Comparison of ENCODE assay signal across 19 cellular contexts in genomic region chr5:41196197-41196596, GRCh38. TPM values are rescaled to one million over a fixed set of nuclear protein-coding genes. Genes with fewer than 3 reads are reported as not detected.
A peak's percentile ranks its signal among the peaks of the same experiment; 100 is the strongest.
DNase-seq lines count a peak whose midpoint lies in the region; ATAC-seq and TF ChIP-seq lines count a peak whose summit lies in the region.
"Had no signal": no experiment of that assay in that cellular context is flagged by ENCODE, and none has a peak within 500 bp of the region (broad histone marks: within the 10 kb centered on the region; RNA-seq: fewer than 3 reads in every experiment).

No MANE protein-coding gene starts in this region.

- H3K27me3 ChIP-seq in PC-3 (ENCODE audit: low read length) (no peaks in the 10 kb centered on the region), tibial nerve (no peaks in the 10 kb centered on the region)
- H3K27me3 ChIP-seq: BE2C; BLaER1 treated with 17β-estradiol and CSF1 and Interleukin-3, amounts not matched to agents 10 nM and 100 nM had no signal

- no peaks in the 10 kb centered on the region for H3K79me2 ChIP-seq in PC-3 (ENCODE audit: low read length)

- DNase-seq in activated naive CD4-positive, alpha-beta T cell treated with anti-CD3 and anti-CD28 coated beads for 36 hours, result no peak
- peak; percentile 34 for DNase-seq in PC-3
- DNase-seq in fibroblast of the aortic adventitia (ENCODE audit: low read depth), result peak; percentile 21
- DNase-seq in AML-193 (lab: John Stamatoyannopoulos, UW), result no peak
- no peak for DNase-seq in activated CD8-positive, alpha-beta T cell treated with anti-CD3 and anti-CD28 coated beads for 36 hours
- no peak for DNase-seq in tibial nerve (ENCODE audit: low spot score in 2 of 2)
- DNase-seq: BE2C; Calu3; CD4-positive, alpha-beta memory T cell; COR-L47; DMS53; DMS79 treated with DMSO at 0.1 percent for 48 hours; GOT3; HCEC 1CT had no signal

- H3K4me1 ChIP-seq in PC-3 (ENCODE audit: insufficient read depth, low read length) (peaks cover 24% of the 10 kb centered on the region), tibial nerve (peaks cover 0 to 24% (median 5%) of the 10 kb centered on the region in 4 donors)
- H3K4me1 ChIP-seq: BLaER1 treated with 17β-estradiol and CSF1 and Interleukin-3, amounts not matched to agents 10 nM and 100 nM had no signal

- POLR2A ChIA-PET in PC-3 (lab: Charles Lee; ENCODE audit: unreplicated experiment), result no interaction called here
- POLR2A ChIA-PET in activated CD8-positive, alpha-beta T cell treated with anti-CD3 and anti-CD28 coated beads for 36 hours (lab: Charles Lee), result no interaction called here

- TF ChIP-seq POLR2A in tibial nerve (IDR thresholded peaks at IDR 0.05), result no peak

- H3K4me2 ChIP-seq in PC-3 (ENCODE audit: low read length), result no peak overlapping the region
- H3K4me2 ChIP-seq: BLaER1 treated with 17β-estradiol and CSF1 and Interleukin-3, amounts not matched to agents 10 nM and 100 nM had no signal

- H2AFZ ChIP-seq in PC-3 (ENCODE audit: low read length), result no peak overlapping the region

- intact Hi-C loops in activated naive CD4-positive, alpha-beta T cell treated with anti-CD3 and anti-CD28 coated beads for 36 hours (cut with micrococcal nuclease), result no loop called here
- intact Hi-C loops in PC-3 (cut with micrococcal nuclease), result no loop called here
- intact Hi-C loops in activated CD8-positive, alpha-beta T cell treated with anti-CD3 and anti-CD28 coated beads for 36 hours (cut with micrococcal nuclease), result no loop called here

- H3K9me3 Mint-ChIP-seq in activated naive CD4-positive, alpha-beta T cell treated with anti-CD3 and anti-CD28 coated beads, Interleukin-2, amount 50 U/mL, for 24 hours, result no peaks in the 10 kb centered on the region
- H3K9me3 Mint-ChIP-seq in activated naive CD4-positive, alpha-beta T cell treated with anti-CD3 and anti-CD28 coated beads for 36 hours, result no peaks in the 10 kb centered on the region
- no peaks in the 10 kb centered on the region for H3K9me3 Mint-ChIP-seq in activated CD8-positive, alpha-beta T cell treated with anti-CD3 and anti-CD28 coated beads for 36 hours

- peak overlapping the region; percentile 79 for H3K27ac Mint-ChIP-seq in activated naive CD4-positive, alpha-beta T cell treated with anti-CD3 and anti-CD28 coated beads, Interleukin-2, amount 50 U/mL, for 24 hours
- H3K27ac Mint-ChIP-seq in activated naive CD4-positive, alpha-beta T cell treated with anti-CD3 and anti-CD28 coated beads for 36 hours, result no peak overlapping the region
- no peak overlapping the region for H3K27ac Mint-ChIP-seq in activated CD8-positive, alpha-beta T cell treated with anti-CD3 and anti-CD28 coated beads for 36 hours
- H3K27ac Mint-ChIP-seq: CD14-positive monocyte; CD4-positive, alpha-beta memory T cell had no signal

- no peak for ATAC-seq in PC-3
- ATAC-seq in activated CD8-positive, alpha-beta T cell treated with anti-CD3 and anti-CD28 coated beads for 36 hours, result no peak

- H3K36me3 ChIP-seq in PC-3 (ENCODE audit: low read depth, low read length) (no peaks in the 10 kb centered on the region), tibial nerve (no peaks in the 10 kb centered on the region)
- H3K36me3 ChIP-seq: BE2C; BLaER1 treated with 17β-estradiol and CSF1 and Interleukin-3, amounts not matched to agents 10 nM and 100 nM had no signal

- no peaks in the 10 kb centered on the region for H3F3A ChIP-seq in PC-3 (ENCODE audit: low read length, unreplicated experiment)

- TF ChIP-seq EP300 in tibial nerve (IDR thresholded peaks at IDR 0.05), result no peak

- WGBS in tibial nerve, 2 donors, result 90 to 92% methylated on average over 2 of the region's 2 CpGs

- H3K27ac ChIP-seq in PC-3 (ENCODE audit: low read length) (no peak overlapping the region), tibial nerve (no peak overlapping the region)
- H3K27ac ChIP-seq: 22Rv1; BLaER1 treated with 17β-estradiol and CSF1 and Interleukin-3, amounts not matched to agents 10 nM and 100 nM had no signal

- H3K9ac ChIP-seq in PC-3 (ENCODE audit: low read length), result no peak overlapping the region
- H3K9ac ChIP-seq: BLaER1 treated with 17β-estradiol and CSF1 and Interleukin-3, amounts not matched to agents 10 nM and 100 nM had no signal

- H3K4me3 Mint-ChIP-seq in activated naive CD4-positive, alpha-beta T cell treated with anti-CD3 and anti-CD28 coated beads, Interleukin-2, amount 50 U/mL, for 24 hours, result no peak overlapping the region
- H3K4me3 Mint-ChIP-seq in activated naive CD4-positive, alpha-beta T cell treated with anti-CD3 and anti-CD28 coated beads for 36 hours, result no peak overlapping the region
- H3K4me3 Mint-ChIP-seq in activated CD8-positive, alpha-beta T cell treated with anti-CD3 and anti-CD28 coated beads for 36 hours, result no peak overlapping the region
- H3K4me3 Mint-ChIP-seq: CD14-positive monocyte; CD4-positive, alpha-beta memory T cell had no signal

- H3K9me2 ChIP-seq in PC-3 (replicated peaks; ENCODE audit: low read length), result no peaks in the 10 kb centered on the region

- H3K4me1 Mint-ChIP-seq in activated naive CD4-positive, alpha-beta T cell treated with anti-CD3 and anti-CD28 coated beads, Interleukin-2, amount 50 U/mL, for 24 hours, result no peaks in the 10 kb centered on the region
- H3K4me1 Mint-ChIP-seq in activated naive CD4-positive, alpha-beta T cell treated with anti-CD3 and anti-CD28 coated beads for 36 hours (ENCODE audit: low read depth), result no peaks in the 10 kb centered on the region
- H3K4me1 Mint-ChIP-seq in activated CD8-positive, alpha-beta T cell treated with anti-CD3 and anti-CD28 coated beads for 36 hours (ENCODE audit: low read depth), result no peaks in the 10 kb centered on the region
- H3K4me1 Mint-ChIP-seq: CD14-positive monocyte; CD4-positive, alpha-beta memory T cell had no signal

- TF ChIP-seq CTCF in PC-3 (conservative IDR thresholded peaks at IDR 0.05; ENCODE audit: low read depth, low read length) (no peak), fibroblast of the aortic adventitia (IDR thresholded peaks at IDR 0.05; ENCODE audit: insufficient read depth, low read length) (no peak), tibial nerve (IDR thresholded peaks at IDR 0.05) (no peak)
- no peak for TF ChIP-seq CTCF in activated CD8-positive, alpha-beta T cell treated with anti-CD3 and anti-CD28 coated beads for 36 hours (IDR thresholded peaks at IDR 0.05)

- no peaks in the 10 kb centered on the region for H3K27me3 Mint-ChIP-seq in activated naive CD4-positive, alpha-beta T cell treated with anti-CD3 and anti-CD28 coated beads, Interleukin-2, amount 50 U/mL, for 24 hours
- H3K27me3 Mint-ChIP-seq in activated naive CD4-positive, alpha-beta T cell treated with anti-CD3 and anti-CD28 coated beads for 36 hours (ENCODE audit: low read depth), result no peaks in the 10 kb centered on the region
- H3K27me3 Mint-ChIP-seq in activated CD8-positive, alpha-beta T cell treated with anti-CD3 and anti-CD28 coated beads for 36 hours, result no peaks in the 10 kb centered on the region
- H3K27me3 Mint-ChIP-seq: CD4-positive, alpha-beta memory T cell had no signal

- CTCF ChIA-PET in activated naive CD4-positive, alpha-beta T cell treated with anti-CD3 and anti-CD28 coated beads for 36 hours (lab: Charles Lee), result no interaction called here
- CTCF ChIA-PET in PC-3 (lab: Charles Lee), result no interaction called here
- CTCF ChIA-PET in activated CD8-positive, alpha-beta T cell treated with anti-CD3 and anti-CD28 coated beads for 36 hours (lab: Charles Lee), result no interaction called here

- no peaks in the 10 kb centered on the region for H4K20me1 ChIP-seq in PC-3 (ENCODE audit: low read length)
- H4K20me1 ChIP-seq: BLaER1 treated with 17β-estradiol and CSF1 and Interleukin-3, amounts not matched to agents 10 nM and 100 nM had no signal

- no peaks in the 10 kb centered on the region for H3K9me3 ChIP-seq in PC-3 (ENCODE audit: low read length)
- no peaks in the 10 kb centered on the region for H3K9me3 ChIP-seq in tibial nerve
- H3K9me3 ChIP-seq: BE2C; BLaER1 treated with 17β-estradiol and CSF1 and Interleukin-3, amounts not matched to agents 10 nM and 100 nM had no signal

- BruUV-seq in PC-3 (replicated peaks; lab: Mats Ljungman, UMichigan), result no TSS peak

- no peaks in the 10 kb centered on the region for H3K36me3 Mint-ChIP-seq in activated naive CD4-positive, alpha-beta T cell treated with anti-CD3 and anti-CD28 coated beads, Interleukin-2, amount 50 U/mL, for 24 hours
- no peaks in the 10 kb centered on the region for H3K36me3 Mint-ChIP-seq in activated naive CD4-positive, alpha-beta T cell treated with anti-CD3 and anti-CD28 coated beads for 36 hours (ENCODE audit: low read depth)
- H3K36me3 Mint-ChIP-seq in activated CD8-positive, alpha-beta T cell treated with anti-CD3 and anti-CD28 coated beads for 36 hours (ENCODE audit: low read depth), result no peaks in the 10 kb centered on the region
- H3K36me3 Mint-ChIP-seq: CD14-positive monocyte; CD4-positive, alpha-beta memory T cell had no signal

- H3K4me3 ChIP-seq in PC-3 (ENCODE audit: low read length) (no peak overlapping the region), fibroblast of the aortic adventitia (ENCODE audit: low read depth, low read length) (no peak overlapping the region), tibial nerve (no peak overlapping the region)
- H3K4me3 ChIP-seq: BLaER1 treated with 17β-estradiol and CSF1 and Interleukin-3, amounts not matched to agents 10 nM and 100 nM had no signal

RNA-seq across cellular contexts. Expression of gene C6, which starts 17.1 kb away (rescaled TPM):
- not detected for total RNA-seq in activated naive CD4-positive, alpha-beta T cell treated with anti-CD3 and anti-CD28 coated beads for 36 hours
- total RNA-seq in PC-3 (2014; rRNA removed) (not detected in 2 replicates), fibroblast of the aortic adventitia (ENCODE audit: low replicate concordance) (0.27 and 3.4 TPM in 2 replicates), tibial nerve (10 to 100 TPM in 3 of 4 donors, 1 to 10 TPM in 1; 9.6 to 37.6 (median 15.0) TPM)
- total RNA-seq in activated CD8-positive, alpha-beta T cell treated with anti-CD3 and anti-CD28 coated beads for 36 hours, result not detected
- total RNA-seq: Calu3; CD4-positive, alpha-beta memory T cell; Daoy had no signal

Comparison
In these comparisons a context has a peak if more than half of its experiments do, and no peak if none do; other contexts are left out.
1. DNase-seq: peak in PC-3 (single experiment) and fibroblast of the aortic adventitia (single experiment); none in activated naive CD4-positive, alpha-beta T cell treated with anti-CD3 and anti-CD28 coated beads for 36 hours (single experiment), AML-193 (0 of 2), activated CD8-positive, alpha-beta T cell treated with anti-CD3 and anti-CD28 coated beads for 36 hours (single experiment) and tibial nerve (0 of 2).